Comparison of ENCODE assay signal across 9 cellular contexts in genomic region chr3:158808697-158809096, GRCh38. TPM values are rescaled to one million over a fixed set of nuclear protein-coding genes. Genes with fewer than 3 reads are reported as not detected.
A peak's percentile ranks its signal among the peaks of the same experiment; 100 is the strongest.
DNase-seq lines count a peak whose midpoint lies in the region; ATAC-seq and TF ChIP-seq lines count a peak whose summit lies in the region.
"Had no signal": no experiment of that assay in that cellular context is flagged by ENCODE, and none has a peak within 500 bp of the region (broad histone marks: within the 10 kb centered on the region; RNA-seq: fewer than 3 reads in every experiment).

No MANE protein-coding gene starts in this region.

- H4K20me1 ChIP-seq in fibroblast of lung (ENCODE audit: control insufficient read depth, extremely low read depth, insufficient read depth, low read length) = no peaks in the 10 kb centered on the region

- H3K4me3 ChIP-seq in right atrium auricular region (no peak overlapping the region), fibroblast of lung (replicated peaks in 1 of 4; ENCODE audit: control extremely low read depth in 1 of 4, insufficient read depth in 1 of 4, low read depth in 3 of 4, low read length in 4 of 4) (no peak overlapping the region), upper lobe of right lung (no peak overlapping the region), vagina (no peak overlapping the region)

- H3K36me3 ChIP-seq in right atrium auricular region (peaks cover 53% of the 10 kb centered on the region), fibroblast of lung (ENCODE audit: control insufficient read depth, insufficient read depth, low read length) (peaks cover 20% of the 10 kb centered on the region), upper lobe of right lung (peaks cover 81% of the 10 kb centered on the region), vagina (peaks cover 0 to 59% of the 10 kb centered on the region in 2 donors)

- H3K27me3 ChIP-seq in right atrium auricular region (no peaks in the 10 kb centered on the region), fibroblast of lung (ENCODE audit: control insufficient read depth, insufficient read depth, low read length) (no peaks in the 10 kb centered on the region), upper lobe of right lung (no peaks in the 10 kb centered on the region), vagina (no peaks in the 10 kb centered on the region)

- H3K79me2 ChIP-seq in fibroblast of lung (ENCODE audit: control insufficient read depth, insufficient read depth, low read length) = peaks cover 8% of the 10 kb centered on the region

- peak overlapping the region in 1 of 2 donors; percentile 20 for H3K27ac ChIP-seq in right atrium auricular region
- H3K27ac ChIP-seq in fibroblast of lung (ENCODE audit: insufficient read depth, low read length) = no peak overlapping the region
- peak overlapping the region; percentile 12 for H3K27ac ChIP-seq in upper lobe of right lung
- no peak overlapping the region for H3K27ac ChIP-seq in vagina

- no peak overlapping the region for H3K9ac ChIP-seq in fibroblast of lung (ENCODE audit: insufficient read depth, low read length)

- no peak overlapping the region for H2AFZ ChIP-seq in fibroblast of lung (ENCODE audit: low read length)

- ATAC-seq in Right ventricle myocardium inferior (peak; percentile 9), upper lobe of right lung (no peak), HG03520 (IDR thresholded peaks at IDR 0.05; ENCODE audit: unreplicated experiment) (no peak)

- DNase-seq in Right ventricle myocardium inferior (ENCODE audit: missing footprints) = no peak
- DNase-seq in right atrium auricular region (ENCODE audit: low spot score) = no peak
- peak; percentile 93 for DNase-seq in RPMI8226
- DNase-seq in fibroblast of lung (ENCODE audit: low read depth in 2 of 2) = peak; percentile 28 to 93
- DNase-seq in upper lobe of right lung = no peak
- DNase-seq in vagina (ENCODE audit: extremely low spot score in 2 of 2) = no peak
- DNase-seq in activated CD4-positive, CD25-positive, alpha-beta regulatory T cell treated with anti-CD3 and anti-CD28 coated beads, Interleukin-2, amount 50 U/mL, for 72 hours = no peak
- DNase-seq: activated gamma-delta T cell had no signal

- TF ChIP-seq CTCF in right atrium auricular region (IDR thresholded peaks at IDR 0.05) = no peak
- TF ChIP-seq CTCF in fibroblast of lung (conservative IDR thresholded peaks at IDR 0.05 in 1 of 2, IDR thresholded peaks at IDR 0.05 in 1 of 2; ENCODE audit: low read depth in 1 of 2, low read length in 2 of 2) = no peak
- no peak for TF ChIP-seq CTCF in upper lobe of right lung (IDR thresholded peaks at IDR 0.05)
- no peak for TF ChIP-seq CTCF in vagina (IDR thresholded peaks at IDR 0.05)

- H3K4me1 ChIP-seq in right atrium auricular region (peaks cover 0 to 3% of the 10 kb centered on the region in 2 donors), fibroblast of lung (ENCODE audit: control insufficient read depth, extremely low read depth, insufficient read depth, low read length) (peaks cover 5% of the 10 kb centered on the region), upper lobe of right lung (peaks cover 5% of the 10 kb centered on the region), vagina (peaks cover 14% of the 10 kb centered on the region)

- H3K4me2 ChIP-seq in fibroblast of lung (ENCODE audit: extremely low read depth, insufficient read depth, low read length) = no peak overlapping the region

- no peak for TF ChIP-seq POLR2A in vagina (IDR thresholded peaks at IDR 0.05)

- intact Hi-C loops in Right ventricle myocardium inferior (cut with DNase I) = no loop called here
- intact Hi-C loops in upper lobe of right lung (cut with DNase I) = no loop called here
- intact Hi-C loops in vagina (cut with DNase I) = loop anchor here (10.0 kb wide), 1 partner anchor 144 kb away; no protein-coding TSS in a partner anchor

- H3K9me3 ChIP-seq in right atrium auricular region (no peaks in the 10 kb centered on the region), fibroblast of lung (ENCODE audit: control insufficient read depth, insufficient read depth, low read depth, low read length) (no peaks in the 10 kb centered on the region), upper lobe of right lung (no peaks in the 10 kb centered on the region), vagina (no peaks in the 10 kb centered on the region)

RNA-seq across cellular contexts. Expression of gene MFSD1, which starts 6.8 kb away (rescaled TPM):
- total RNA-seq in Right ventricle myocardium inferior = 32.2 TPM
- 10 to 100 TPM; 43.9 to 45.6 TPM for total RNA-seq in right atrium auricular region
- 117 and 159 TPM in 2 replicates for total RNA-seq in fibroblast of lung
- polyA plus RNA-seq in fibroblast of lung = 103 and 127 TPM in 2 replicates
- 55.0 and 85.8 TPM in 2 replicates for polyA plus RNA-seq in fibroblast of lung (2012)
- polyA minus RNA-seq in fibroblast of lung (ENCODE audit: low replicate concordance) = 47.7 and 99.9 TPM in 2 replicates
- 84.5 TPM for total RNA-seq in upper lobe of right lung
- 59.2 TPM for total RNA-seq in vagina

Comparison
In these comparisons a context has a peak if more than half of its experiments do, and no peak if none do; other contexts are left out.
1. DNase-seq: peak in RPMI8226 (single experiment) and fibroblast of lung (2 of 2); none in Right ventricle myocardium inferior (single experiment), right atrium auricular region (single experiment), upper lobe of right lung (single experiment), vagina (0 of 2) and activated CD4-positive, CD25-positive, alpha-beta regulatory T cell treated with anti-CD3 and anti-CD28 coated beads, Interleukin-2, amount 50 U/mL, for 72 hours (single experiment).